ENCODE assay signal across 7 cellular contexts in genomic region chr1:155210708-155211107, GRCh38. TPM values are rescaled to one million over a fixed set of nuclear protein-coding genes. Genes with fewer than 3 reads are reported as not detected.
A peak's percentile ranks its signal among the peaks of the same experiment; 100 is the strongest.
DNase-seq lines count a peak whose midpoint lies in the region; ATAC-seq, FAIRE-seq and TF ChIP-seq lines count a peak whose summit lies in the region.
"Not testable (repeated sequence)": the region's sequence is repeated elsewhere in the genome, so short reads cannot be mapped to it uniquely, and the experiment has no call there.

No MANE protein-coding gene starts in this region.

- POLR2A ChIA-PET in CD4-positive, alpha-beta memory T cell (lab: Charles Lee; ENCODE audit: partially characterized antibody) = interaction anchor here (4.4 kb wide), 1 partner anchor 17 kb away, joined by 58 read pairs; no protein-coding TSS in a partner anchor
- POLR2A ChIA-PET in GM12878 (lab: Charles Lee); naive thymus-derived CD8-positive, alpha-beta T cell (lab: Charles Lee): not testable (repeated sequence)

- not testable (repeated sequence) for H3K4me3 ChIP-seq in CD4-positive, alpha-beta memory T cell (ENCODE audit: low read length in 2 of 2); GM12878; esophagus muscularis mucosa
- H3K4me3 ChIP-seq in Karpas-422 (ENCODE audit: low read length) = peak overlapping the region; percentile 99; the same call in 1 of the 2 replicates

- not testable (repeated sequence) for FAIRE-seq in GM12878 (lab: Jason Lieb, UNC)

- TF ChIP-seq POLR2A in GM12878 (IDR thresholded peaks at IDR 0.05; ENCODE audit: low read depth, low read length); esophagus muscularis mucosa (IDR thresholded peaks at IDR 0.05; ENCODE audit: low read depth): not testable (repeated sequence)

- not testable (repeated sequence) for H3K9me2 ChIP-seq in Karpas-422 (replicated peaks; ENCODE audit: insufficient read depth, low read length)

- H3K36me3 Mint-ChIP-seq in CD4-positive, alpha-beta memory T cell = peaks cover 16 to 24% of the 10 kb centered on the region in 2 donors
- H3K36me3 Mint-ChIP-seq in activated T-cell treated with anti-CD3 and anti-CD28 coated beads, Interleukin-2, amount 50 U/mL, for 4 hours (ENCODE audit: insufficient read depth) = peaks cover 11% of the 10 kb centered on the region
- H3K36me3 Mint-ChIP-seq in naive thymus-derived CD8-positive, alpha-beta T cell = not testable (repeated sequence)

- H3K4me3 Mint-ChIP-seq in CD4-positive, alpha-beta memory T cell = peak overlapping the region in 2 of 8 donors; percentile 8 to 11
- peak overlapping the region; percentile 91 for H3K4me3 Mint-ChIP-seq in activated T-cell treated with anti-CD3 and anti-CD28 coated beads, Interleukin-2, amount 50 U/mL, for 4 hours
- peak overlapping the region in 6 of 10 donors; percentile 6 to 86 (median 28) for H3K4me3 Mint-ChIP-seq in naive thymus-derived CD8-positive, alpha-beta T cell

- peak overlapping the region; percentile 92; the same call in 1 of the 2 replicates for H3K9ac ChIP-seq in Karpas-422 (ENCODE audit: low read length)
- not testable (repeated sequence) for H3K9ac ChIP-seq in GM12878 (ENCODE audit: control insufficient read depth, insufficient read depth, low read length)

- not testable (repeated sequence) for H2AFZ ChIP-seq in Karpas-422 (ENCODE audit: low read length); GM12878 (ENCODE audit: control insufficient read depth, low read depth, low read length)

- not testable (repeated sequence) for H3K36me3 ChIP-seq in CD4-positive, alpha-beta memory T cell (ENCODE audit: insufficient read depth, low read length); Karpas-422 (ENCODE audit: insufficient read depth, low read length); GM12878 (ENCODE audit: control insufficient read depth in 2 of 2, insufficient read depth in 2 of 2, low read length in 1 of 2)
- peaks cover 0 to 36% (median 26%) of the 10 kb centered on the region in 4 donors for H3K36me3 ChIP-seq in esophagus muscularis mucosa

- not testable (repeated sequence) for TF ChIP-seq EP300 in GM12878 (IDR thresholded peaks at IDR 0.05; ENCODE audit: borderline replicate concordance in 1 of 2, control insufficient read depth in 1 of 2, low read depth in 2 of 2, low read length in 2 of 2); esophagus muscularis mucosa (IDR thresholded peaks at IDR 0.05)

- not testable (repeated sequence) for TF ChIP-seq RAD21 in GM12878 (IDR thresholded peaks at IDR 0.05; ENCODE audit: insufficient read depth, low read depth, low read length)

- intact Hi-C loops in CD4-positive, alpha-beta memory T cell (cut with micrococcal nuclease); GM12878 (cut with micrococcal nuclease; ENCODE audit: unreplicated experiment); esophagus muscularis mucosa (cut with DNase I): not testable (repeated sequence)

- H3K4me2 ChIP-seq in Karpas-422 (ENCODE audit: low read depth, low read length, poor library complexity, severe bottlenecking) = peak overlapping the region; percentile 98
- not testable (repeated sequence) for H3K4me2 ChIP-seq in GM12878 (ENCODE audit: control insufficient read depth, insufficient read depth)

- H4K20me1 ChIP-seq in Karpas-422 (ENCODE audit: insufficient read depth, low read depth, low read length); GM12878 (ENCODE audit: control insufficient read depth, insufficient read depth): not testable (repeated sequence)

- H3K4me1 Mint-ChIP-seq in CD4-positive, alpha-beta memory T cell = peaks cover 24 to 39% (median 32%) of the 10 kb centered on the region in 4 donors
- H3K4me1 Mint-ChIP-seq in activated T-cell treated with anti-CD3 and anti-CD28 coated beads, Interleukin-2, amount 50 U/mL, for 4 hours (ENCODE audit: low read depth) = peaks cover 34% of the 10 kb centered on the region
- H3K4me1 Mint-ChIP-seq in naive thymus-derived CD8-positive, alpha-beta T cell = peaks cover 25 to 39% (median 31%) of the 10 kb centered on the region in 4 donors

- H3K27ac ChIP-seq in CD4-positive, alpha-beta memory T cell (ENCODE audit: low read depth, low read length); Karpas-422 (ENCODE audit: low read length); GM12878 (ENCODE audit: control insufficient read depth, insufficient read depth): not testable (repeated sequence)
- peak overlapping the region; percentile 28 to 98 (median 45) for H3K27ac ChIP-seq in esophagus muscularis mucosa (replicated peaks in 1 of 4)

- SMC1A ChIA-PET in GM12878 (lab: Charles Lee; ENCODE audit: uncharacterized antibody, unreplicated experiment) = interaction anchor here (1.0 kb wide), 1 partner anchor 38 kb away, joined by 3 read pairs; the partner anchor contains the start of gene KRTCAP2

- H3K27me3 Mint-ChIP-seq in CD4-positive, alpha-beta memory T cell; activated T-cell treated with anti-CD3 and anti-CD28 coated beads, Interleukin-2, amount 50 U/mL, for 4 hours (ENCODE audit: low read depth); naive thymus-derived CD8-positive, alpha-beta T cell: not testable (repeated sequence)

- peak overlapping the region; percentile 13 to 98 (median 38) for H3K27ac Mint-ChIP-seq in CD4-positive, alpha-beta memory T cell
- peak overlapping the region in 7 of 10 donors; percentile 14 to 86 (median 58) for H3K27ac Mint-ChIP-seq in naive thymus-derived CD8-positive, alpha-beta T cell

- TF ChIP-seq CTCF in GM12878 (IDR thresholded peaks at IDR 0.05 in 2 of 3, conservative IDR thresholded peaks at IDR 0.05 in 1 of 3; ENCODE audit: control insufficient read depth in 2 of 3, extremely low read depth in 1 of 3, insufficient read depth in 1 of 3, low read depth in 3 of 3, low read length in 3 of 3); esophagus muscularis mucosa (IDR thresholded peaks at IDR 0.05): not testable (repeated sequence)

- in situ Hi-C loops in GM12878 (cut with MboI) = not testable (repeated sequence)

- H3K4me1 ChIP-seq in CD4-positive, alpha-beta memory T cell (ENCODE audit: insufficient read depth, low read length) = peaks cover 36% of the 10 kb centered on the region
- peaks cover 29% of the 10 kb centered on the region for H3K4me1 ChIP-seq in Karpas-422 (ENCODE audit: low read length)
- H3K4me1 ChIP-seq in GM12878 (ENCODE audit: control insufficient read depth, insufficient read depth, low read length) = peaks cover 19% of the 10 kb centered on the region
- peaks cover 23 to 52% (median 43%) of the 10 kb centered on the region in 4 donors for H3K4me1 ChIP-seq in esophagus muscularis mucosa

- not testable (repeated sequence) for H3K9me3 ChIP-seq in CD4-positive, alpha-beta memory T cell (ENCODE audit: control insufficient read depth in 1 of 2, low read length in 2 of 2); Karpas-422 (ENCODE audit: low read length); GM12878 (replicated peaks; ENCODE audit: control insufficient read depth, insufficient read depth, low read length); esophagus muscularis mucosa

- H3K9me3 Mint-ChIP-seq in CD4-positive, alpha-beta memory T cell; activated T-cell treated with anti-CD3 and anti-CD28 coated beads, Interleukin-2, amount 50 U/mL, for 4 hours; naive thymus-derived CD8-positive, alpha-beta T cell: not testable (repeated sequence)

- not testable (repeated sequence) for ATAC-seq in activated T-cell treated with anti-CD3 and anti-CD28 coated beads, Interleukin-2, amount 50 U/mL, for 4 hours; GM12878; naive thymus-derived CD8-positive, alpha-beta T cell

- H3K27me3 ChIP-seq in CD4-positive, alpha-beta memory T cell (ENCODE audit: insufficient read depth, low read length); Karpas-422 (ENCODE audit: low read length); GM12878 (replicated peaks in 1 of 2; ENCODE audit: control insufficient read depth in 2 of 2, insufficient read depth in 2 of 2, low read length in 1 of 2); esophagus muscularis mucosa: not testable (repeated sequence)

- H3K79me2 ChIP-seq in Karpas-422 (ENCODE audit: low read length) = peaks cover 16% of the 10 kb centered on the region
- H3K79me2 ChIP-seq in GM12878 (ENCODE audit: control insufficient read depth, insufficient read depth, low read length) = not testable (repeated sequence)

- BruUV-seq in GM12878 (replicated peaks; lab: Mats Ljungman, UMichigan) = not testable (repeated sequence)

- CTCF ChIA-PET in CD4-positive, alpha-beta memory T cell (lab: Charles Lee; ENCODE audit: partially characterized antibody) = not testable (repeated sequence)
- CTCF ChIA-PET in GM12878 (lab: Yijun Ruan, JAX) = interaction anchor here (1.4 kb wide), 1 partner anchor 14 kb away, joined by 5 read pairs; no protein-coding TSS in a partner anchor

- RAD21 ChIA-PET in GM12878 (lab: Charles Lee; ENCODE audit: unreplicated experiment) = not testable (repeated sequence)

- DNase-seq in CD4-positive, alpha-beta memory T cell; Karpas-422; activated T-cell treated with anti-CD3 and anti-CD28 coated beads, Interleukin-2, amount 50 U/mL, for 4 hours; GM12878 (ENCODE audit: low read depth, low spot score); esophagus muscularis mucosa (ENCODE audit: extremely low spot score); naive thymus-derived CD8-positive, alpha-beta T cell: not testable (repeated sequence)
- peak; percentile 48 for DNase-seq in SKM-1 treated with dmso at 0.1 percent for 144 hours (lab: John Stamatoyannopoulos, UW; ENCODE audit: unreplicated experiment)

- 93% methylated on average over 2 of the region's 2 CpGs for WGBS in GM12878 (ENCODE audit: insufficient coverage, insufficient replicate concordance, low lambda C conversion rate, missing lambda C conversion rate)
- 76% methylated on average over 2 of the region's 2 CpGs for WGBS in esophagus muscularis mucosa

RNA-seq across cellular contexts. Expression of gene MTX1, which starts 2.2 kb away (rescaled TPM):
- 10 to 100 TPM; 17.7 to 18.2 TPM for total RNA-seq in CD4-positive, alpha-beta memory T cell
- polyA plus RNA-seq in CD4-positive, alpha-beta memory T cell = 10 to 100 TPM; 42.5 to 65.5 TPM
- total RNA-seq in Karpas-422 (2014; rRNA removed; shearing (Covaris generic); ENCODE audit: low replicate concordance) = 49.5 and 56.9 TPM in 2 replicates
- 10 to 100 TPM; 77.4 to 88.6 (median 77.7) TPM for total RNA-seq in activated T-cell treated with anti-CD3 and anti-CD28 coated beads, Interleukin-2, amount 50 U/mL, for 4 hours
- 8.6 and 10.8 TPM in 2 replicates for total RNA-seq in GM12878 (2013; cell fraction: nucleolus; rRNA removed)
- total RNA-seq in GM12878 (2014; rRNA removed) (82.7 and 92.0 TPM in 2 replicates), GM12878 (2014; rRNA removed; fragmentation: Illumina TruSeq; extraction: Trizol) (34.3 and 36.3 TPM in 2 replicates), GM12878 (2021) (42.9 and 47.4 TPM in 2 replicates), esophagus muscularis mucosa (10 to 100 TPM; 34.1 to 52.8 (median 38.0) TPM)
- 20.2 TPM for polyA plus RNA-seq in GM12878 (2011; ENCODE audit: low read depth)
- polyA plus RNA-seq in GM12878 (2011; rRNA removed) (23.1 and 50.9 TPM in 2 replicates), GM12878 (2014; fragmentation: Illumina TruSeq; extraction: Trizol) (17.6 and 43.8 TPM in 2 replicates), GM12878 (2014; fragmentation: Nextera tagmentation; extraction: Ambion mirVana) (10 to 100 TPM; 15.8 to 25.5 TPM), GM12878 (2014; rRNA removed) (66.8 and 78.1 TPM in 2 replicates), GM12878 (2016; fragmentation: Nextera tagmentation; extraction: Ambion mirVana) (10 to 100 TPM; 72.7 to 74.5 TPM)
- 89.6 and 98.0 TPM in 2 replicates for polyA plus RNA-seq in GM12878 (2011; cell fraction: cytosol; rRNA removed)
- 55.7 and 58.1 TPM in 2 replicates for polyA plus RNA-seq in GM12878 (2011; cell fraction: nucleus; rRNA removed)
- polyA plus RNA-seq in GM12878 (2012) = 35.8 and 42.8 TPM in 2 replicates
- 23.8 and 50.1 TPM in 2 replicates for polyA minus RNA-seq in GM12878 (2011; rRNA and poly(A)+ RNA removed)
- polyA minus RNA-seq in GM12878 (2011; cell fraction: cytosol; rRNA and poly(A)+ RNA removed) = 25.9 and 28.2 TPM in 2 replicates
- 17.5 and 21.9 TPM in 2 replicates for polyA minus RNA-seq in GM12878 (2011; cell fraction: nucleus; rRNA and poly(A)+ RNA removed)
- total RNA-seq in naive thymus-derived CD8-positive, alpha-beta T cell = 10 to 100 TPM; 26.9 to 27.1 TPM
- polyA plus RNA-seq in naive thymus-derived CD8-positive, alpha-beta T cell = 10 to 100 TPM; 45.8 to 50.7 (median 48.5) TPM

RNA-seq across cellular contexts. Expression of gene THBS3, which starts 3.0 kb away (rescaled TPM):
- 10 to 100 TPM; 30.9 to 33.5 TPM for total RNA-seq in CD4-positive, alpha-beta memory T cell
- polyA plus RNA-seq in CD4-positive, alpha-beta memory T cell = 1 to 10 TPM; 6.1 to 6.7 TPM
- 11.9 and 18.7 TPM in 2 replicates for total RNA-seq in Karpas-422 (2014; rRNA removed; shearing (Covaris generic); ENCODE audit: low replicate concordance)
- total RNA-seq in activated T-cell treated with anti-CD3 and anti-CD28 coated beads, Interleukin-2, amount 50 U/mL, for 4 hours = 1 to 10 TPM; 3.0 to 4.1 (median 3.7) TPM
- 7.2 and 7.8 TPM in 2 replicates for total RNA-seq in GM12878 (2013; cell fraction: nucleolus; rRNA removed)
- total RNA-seq in GM12878 (2014; rRNA removed) (2.8 and 3.2 TPM in 2 replicates), GM12878 (2014; rRNA removed; fragmentation: Illumina TruSeq; extraction: Trizol) (1.3 and 1.9 TPM in 2 replicates), GM12878 (2021) (3.2 and 3.8 TPM in 2 replicates), esophagus muscularis mucosa (10 to 100 TPM; 16.2 to 37.4 (median 23.4) TPM)
- 5.4 TPM for polyA plus RNA-seq in GM12878 (2011; ENCODE audit: low read depth)
- polyA plus RNA-seq in GM12878 (2011; rRNA removed) (1.8 and 2.3 TPM in 2 replicates), GM12878 (2014; fragmentation: Illumina TruSeq; extraction: Trizol) (1.8 and 2.0 TPM in 2 replicates), GM12878 (2014; fragmentation: Nextera tagmentation; extraction: Ambion mirVana) (1 to 10 TPM in 1 of 2 experiments, under 1 TPM in 1; 0.66 to 1.2 TPM), GM12878 (2014; rRNA removed) (3.1 and 3.6 TPM in 2 replicates), GM12878 (2016; fragmentation: Nextera tagmentation; extraction: Ambion mirVana) (1 to 10 TPM in 1 of 2 experiments, under 1 TPM in 1; 0.88 to 2.0 TPM)
- polyA plus RNA-seq in GM12878 (2011; cell fraction: cytosol; rRNA removed) = 2.0 and 2.7 TPM in 2 replicates
- polyA plus RNA-seq in GM12878 (2011; cell fraction: nucleus; rRNA removed) = 19.0 and 24.1 TPM in 2 replicates
- polyA plus RNA-seq in GM12878 (2012) = 8.6 and 10.7 TPM in 2 replicates
- polyA minus RNA-seq in GM12878 (2011; rRNA and poly(A)+ RNA removed) = 2.8 and 2.9 TPM in 2 replicates
- polyA minus RNA-seq in GM12878 (2011; cell fraction: cytosol; rRNA and poly(A)+ RNA removed) = 1.1 and 2.3 TPM in 2 replicates
- polyA minus RNA-seq in GM12878 (2011; cell fraction: nucleus; rRNA and poly(A)+ RNA removed) = 2.5 and 3.1 TPM in 2 replicates
- total RNA-seq in naive thymus-derived CD8-positive, alpha-beta T cell = 10 to 100 TPM; 36.8 to 37.9 TPM
- 1 to 10 TPM; 1.2 to 3.8 (median 3.0) TPM for polyA plus RNA-seq in naive thymus-derived CD8-positive, alpha-beta T cell

RNA-seq across cellular contexts. Expression of gene TRIM46, which starts 37.1 kb away (rescaled TPM):
- total RNA-seq in CD4-positive, alpha-beta memory T cell = 1 to 10 TPM; 8.4 to 8.5 TPM
- polyA plus RNA-seq in CD4-positive, alpha-beta memory T cell = 1 to 10 TPM; 1.6 to 3.6 TPM
- total RNA-seq in Karpas-422 (2014; rRNA removed; shearing (Covaris generic); ENCODE audit: low replicate concordance) = 5.1 and 19.2 TPM in 2 replicates
- 1 to 10 TPM; 3.5 to 4.4 (median 3.5) TPM for total RNA-seq in activated T-cell treated with anti-CD3 and anti-CD28 coated beads, Interleukin-2, amount 50 U/mL, for 4 hours
- 6.4 and 7.4 TPM in 2 replicates for total RNA-seq in GM12878 (2013; cell fraction: nucleolus; rRNA removed)
- 1.4 and 1.6 TPM in 2 replicates for total RNA-seq in GM12878 (2014; rRNA removed)
- 0.69 and 0.89 TPM in 2 replicates for total RNA-seq in GM12878 (2014; rRNA removed; fragmentation: Illumina TruSeq; extraction: Trizol)
- total RNA-seq in GM12878 (2021) = 2.0 and 3.0 TPM in 2 replicates
- polyA plus RNA-seq in GM12878 (2011; ENCODE audit: low read depth) = 0.33 TPM
- polyA plus RNA-seq in GM12878 (2011; rRNA removed) = 0.65 and 0.90 TPM in 2 replicates
- polyA plus RNA-seq in GM12878 (2011; cell fraction: cytosol; rRNA removed) = 1.8 and 2.2 TPM in 2 replicates
- polyA plus RNA-seq in GM12878 (2011; cell fraction: nucleus; rRNA removed) = 6.9 and 8.9 TPM in 2 replicates
- polyA plus RNA-seq in GM12878 (2012) = 0.42 and 0.69 TPM in 2 replicates
- polyA plus RNA-seq in GM12878 (2014; fragmentation: Illumina TruSeq; extraction: Trizol) = 0.33 and 1.1 TPM in 2 replicates
- polyA plus RNA-seq in GM12878 (2014; fragmentation: Nextera tagmentation; extraction: Ambion mirVana) = under 1 TPM; 0.08 to 0.20 TPM
- 3.1 and 4.2 TPM in 2 replicates for polyA plus RNA-seq in GM12878 (2014; rRNA removed)
- polyA plus RNA-seq in GM12878 (2016; fragmentation: Nextera tagmentation; extraction: Ambion mirVana) = 1 to 10 TPM in 1 of 2 experiments, under 1 TPM in 1; 0.91 to 1.0 TPM
- polyA minus RNA-seq in GM12878 (2011; rRNA and poly(A)+ RNA removed) = 0.95 and 1.5 TPM in 2 replicates
- polyA minus RNA-seq in GM12878 (2011; cell fraction: cytosol; rRNA and poly(A)+ RNA removed) = 0.73 and 0.80 TPM in 2 replicates
- polyA minus RNA-seq in GM12878 (2011; cell fraction: nucleus; rRNA and poly(A)+ RNA removed) = 2.2 and 4.2 TPM in 2 replicates
- 1 to 10 TPM in 1 of 4 donors, under 1 TPM in 2, not detected in 1; 0.13 to 1.7 (median 0.17) TPM for total RNA-seq in esophagus muscularis mucosa
- total RNA-seq in naive thymus-derived CD8-positive, alpha-beta T cell = 1 to 10 TPM; 4.0 to 4.1 TPM
- polyA plus RNA-seq in naive thymus-derived CD8-positive, alpha-beta T cell = under 1 TPM; 0.40 to 0.92 (median 0.60) TPM

RNA-seq across cellular contexts. Expression of gene KRTCAP2, which starts 37.6 kb away (rescaled TPM):
- total RNA-seq in CD4-positive, alpha-beta memory T cell = 100 to 1,000 TPM; 173 to 180 TPM
- polyA plus RNA-seq in CD4-positive, alpha-beta memory T cell = 100 to 1,000 TPM; 469 to 488 TPM
- 237 and 400 TPM in 2 replicates for total RNA-seq in Karpas-422 (2014; rRNA removed; shearing (Covaris generic); ENCODE audit: low replicate concordance)
- 100 to 1,000 TPM; 191 to 204 (median 193) TPM for total RNA-seq in activated T-cell treated with anti-CD3 and anti-CD28 coated beads, Interleukin-2, amount 50 U/mL, for 4 hours
- 19.8 and 25.9 TPM in 2 replicates for total RNA-seq in GM12878 (2013; cell fraction: nucleolus; rRNA removed)
- total RNA-seq in GM12878 (2014; rRNA removed) (142 and 149 TPM in 2 replicates), GM12878 (2014; rRNA removed; fragmentation: Illumina TruSeq; extraction: Trizol) (90.5 and 95.1 TPM in 2 replicates), GM12878 (2021) (97.2 and 101 TPM in 2 replicates), esophagus muscularis mucosa (100 to 1,000 TPM in 2 of 4 donors, 10 to 100 TPM in 2; 76.0 to 146 (median 108) TPM)
- 176 TPM for polyA plus RNA-seq in GM12878 (2011; ENCODE audit: low read depth)
- polyA plus RNA-seq in GM12878 (2011; rRNA removed) (42.5 and 61.3 TPM in 2 replicates), GM12878 (2014; fragmentation: Illumina TruSeq; extraction: Trizol) (92.4 and 139 TPM in 2 replicates), GM12878 (2014; fragmentation: Nextera tagmentation; extraction: Ambion mirVana) (100 to 1,000 TPM; 144 to 181 TPM), GM12878 (2014; rRNA removed) (78.1 and 79.7 TPM in 2 replicates), GM12878 (2016; fragmentation: Nextera tagmentation; extraction: Ambion mirVana) (100 to 1,000 TPM; 230 to 238 TPM)
- polyA plus RNA-seq in GM12878 (2011; cell fraction: cytosol; rRNA removed) = 112 and 161 TPM in 2 replicates
- 95.9 and 97.3 TPM in 2 replicates for polyA plus RNA-seq in GM12878 (2011; cell fraction: nucleus; rRNA removed)
- polyA plus RNA-seq in GM12878 (2012) = 124 and 153 TPM in 2 replicates
- polyA minus RNA-seq in GM12878 (2011; rRNA and poly(A)+ RNA removed) = 64.4 and 93.5 TPM in 2 replicates
- polyA minus RNA-seq in GM12878 (2011; cell fraction: cytosol; rRNA and poly(A)+ RNA removed) = 41.7 and 45.5 TPM in 2 replicates
- polyA minus RNA-seq in GM12878 (2011; cell fraction: nucleus; rRNA and poly(A)+ RNA removed) = 16.6 and 31.4 TPM in 2 replicates
- total RNA-seq in naive thymus-derived CD8-positive, alpha-beta T cell = 100 to 1,000 TPM; 148 to 152 TPM
- polyA plus RNA-seq in naive thymus-derived CD8-positive, alpha-beta T cell = 100 to 1,000 TPM; 453 to 495 (median 490) TPM

RNA-seq across cellular contexts. Expression of gene ENTREP3, which starts 44.6 kb away (rescaled TPM):
- 10 to 100 TPM; 10.5 to 12.2 TPM for total RNA-seq in CD4-positive, alpha-beta memory T cell
- 1 to 10 TPM in 1 of 2 donors, under 1 TPM in 1; 0.50 to 1.8 TPM for polyA plus RNA-seq in CD4-positive, alpha-beta memory T cell
- total RNA-seq in Karpas-422 (2014; rRNA removed; shearing (Covaris generic); ENCODE audit: low replicate concordance) = 20.7 and 30.6 TPM in 2 replicates
- 10 to 100 TPM; 31.7 to 41.3 (median 39.8) TPM for total RNA-seq in activated T-cell treated with anti-CD3 and anti-CD28 coated beads, Interleukin-2, amount 50 U/mL, for 4 hours
- total RNA-seq in GM12878 (2013; cell fraction: nucleolus; rRNA removed) = 10.8 and 12.7 TPM in 2 replicates
- total RNA-seq in GM12878 (2014; rRNA removed) (5.0 TPM in 2 replicates), GM12878 (2014; rRNA removed; fragmentation: Illumina TruSeq; extraction: Trizol) (1.6 and 1.7 TPM in 2 replicates), GM12878 (2021) (29.5 and 31.8 TPM in 2 replicates), esophagus muscularis mucosa (10 to 100 TPM; 15.1 to 38.7 (median 22.6) TPM)
- 6.8 TPM for polyA plus RNA-seq in GM12878 (2011; ENCODE audit: low read depth)
- polyA plus RNA-seq in GM12878 (2011; rRNA removed) (2.5 and 3.9 TPM in 2 replicates), GM12878 (2014; fragmentation: Illumina TruSeq; extraction: Trizol) (3.2 and 6.4 TPM in 2 replicates), GM12878 (2014; fragmentation: Nextera tagmentation; extraction: Ambion mirVana) (1 to 10 TPM; 2.5 to 3.8 TPM), GM12878 (2014; rRNA removed) (13.8 and 19.7 TPM in 2 replicates), GM12878 (2016; fragmentation: Nextera tagmentation; extraction: Ambion mirVana) (1 to 10 TPM; 2.8 to 3.7 TPM)
- 6.8 and 6.9 TPM in 2 replicates for polyA plus RNA-seq in GM12878 (2011; cell fraction: cytosol; rRNA removed)
- polyA plus RNA-seq in GM12878 (2011; cell fraction: nucleus; rRNA removed) = 20.4 and 23.2 TPM in 2 replicates
- 17.1 and 19.2 TPM in 2 replicates for polyA plus RNA-seq in GM12878 (2012)
- polyA minus RNA-seq in GM12878 (2011; rRNA and poly(A)+ RNA removed) = 2.8 and 3.9 TPM in 2 replicates
- 4.9 and 7.1 TPM in 2 replicates for polyA minus RNA-seq in GM12878 (2011; cell fraction: cytosol; rRNA and poly(A)+ RNA removed)
- 3.6 and 7.3 TPM in 2 replicates for polyA minus RNA-seq in GM12878 (2011; cell fraction: nucleus; rRNA and poly(A)+ RNA removed)
- total RNA-seq in naive thymus-derived CD8-positive, alpha-beta T cell = 10 to 100 TPM; 10.7 to 13.5 TPM
- polyA plus RNA-seq in naive thymus-derived CD8-positive, alpha-beta T cell = 1 to 10 TPM; 1.8 to 2.5 (median 2.3) TPM
